In the genomic region with DNA sequence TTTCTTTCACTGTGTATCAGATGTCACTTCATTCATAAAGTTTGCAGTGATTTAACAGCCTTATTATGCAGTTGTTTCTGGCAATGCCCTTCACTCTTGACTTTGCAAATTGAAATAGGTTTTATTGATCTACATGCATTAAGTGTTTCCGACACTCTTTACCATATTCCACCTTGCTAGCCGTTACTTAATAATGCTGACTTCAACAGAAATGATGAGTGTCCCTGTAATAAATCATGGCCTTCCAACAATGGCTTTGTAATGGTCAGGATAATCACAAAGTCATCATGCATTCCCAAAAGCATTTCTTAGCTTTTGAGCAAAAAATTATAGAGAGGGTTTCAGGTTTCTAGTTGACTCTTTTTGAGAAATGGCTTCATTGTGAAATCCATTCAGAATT, we compare ENCODE assay signal across 16 cellular contexts.
DNase-seq lines count a peak whose midpoint lies in the region; TF ChIP-seq lines count a peak whose summit lies in the region.
"Had no signal": no experiment of that assay in that cellular context is flagged by ENCODE, and none has a peak within 500 bp of the region (broad histone marks: within the 10 kb centered on the region; RNA-seq: fewer than 3 reads in every experiment).

No MANE protein-coding gene starts in this region.

- peaks cover 13% of the 10 kb centered on the region for H3K9me3 Mint-ChIP-seq in MCF 10A (ENCODE audit: unreplicated experiment)

- H3K27me3 ChIP-seq in mammary epithelial cell (ENCODE audit: insufficient read depth, low read length) (no peaks in the 10 kb centered on the region), neutrophil (no peaks in the 10 kb centered on the region)
- H3K27me3 ChIP-seq: BLaER1 treated with 17β-estradiol and CSF1 and Interleukin-3, amounts not matched to agents 10 nM and 100 nM had no signal

- POLR2A ChIA-PET in MCF 10A (lab: Yijun Ruan, JAX), result interaction anchor here (1.5 kb wide), 1 partner anchor 10 kb away, joined by 3 read pairs; no protein-coding TSS in a partner anchor
- POLR2A ChIA-PET in HEK293T (lab: Yijun Ruan, JAX), result no interaction called here

- intact Hi-C loops in MCF 10A (cut with micrococcal nuclease) (no loop called here), mammary epithelial cell (cut with micrococcal nuclease) (loop anchor here (5.0 kb wide), 1 partner anchor 38 kb away; no protein-coding TSS in a partner anchor)

- dilution Hi-C loops in mammary epithelial cell (cut with HindIII; ENCODE audit: low sequenced_read_pairs), result no loop called here

- WGBS in mammary epithelial cell (ENCODE audit: low coverage, missing lambda C conversion rate), result 68% methylated on average over 2 of the region's 2 CpGs

- H3K4me1 ChIP-seq in mammary epithelial cell (ENCODE audit: insufficient read depth, low read length) (no peaks in the 10 kb centered on the region), neutrophil (ENCODE audit: control insufficient read depth in 1 of 2, insufficient read depth in 1 of 2, low read depth in 1 of 2, low read length in 1 of 2) (peaks cover 19 to 25% of the 10 kb centered on the region in 2 experiments)

- H3K79me2 ChIP-seq in mammary epithelial cell (ENCODE audit: insufficient read depth, low read length), result no peaks in the 10 kb centered on the region

- no peak for TF ChIP-seq CTCF in MCF 10A (IDR thresholded peaks at IDR 0.05; ENCODE audit: unreplicated experiment)
- TF ChIP-seq CTCF in mammary epithelial cell (conservative IDR thresholded peaks at IDR 0.05 in 1 of 2, IDR thresholded peaks at IDR 0.05 in 1 of 2; ENCODE audit: extremely low read depth in 1 of 2, insufficient read depth in 1 of 2, low read depth in 1 of 2, low read length in 2 of 2), result no peak
- TF ChIP-seq CTCF in neutrophil (IDR thresholded peaks at IDR 0.05), result no peak

- no peaks in the 10 kb centered on the region for H3K36me3 Mint-ChIP-seq in MCF 10A (ENCODE audit: insufficient read depth, unreplicated experiment)
- H3K36me3 Mint-ChIP-seq: CD4-positive, CD25-positive, alpha-beta regulatory T cell had no signal

- DNase-seq in MCF 10A (ENCODE audit: unreplicated experiment), result peak; percentile 36
- DNase-seq in mammary epithelial cell, result no peak
- no peak for DNase-seq in HEK293T (ENCODE audit: extremely low spot score)
- peak; percentile 31 for DNase-seq in NCI-H2227 treated with DMSO at 0.1 percent for 48 hours (lab: John Stamatoyannopoulos, UW)
- DNase-seq in H4 (ENCODE audit: low spot score), result no peak
- no peak for DNase-seq in HK-2 (ENCODE audit: unreplicated experiment)
- no peak for DNase-seq in GDM1 (lab: John Stamatoyannopoulos, UW)
- DNase-seq: CD4-positive, CD25-positive, alpha-beta regulatory T cell; DMS 273 treated with DMSO at 0.1 percent for 48 hours; GOT3; HCEC 1CT; KBM-7 had no signal

- H4K20me1 ChIP-seq in mammary epithelial cell (ENCODE audit: insufficient read depth, low read length), result no peaks in the 10 kb centered on the region
- H4K20me1 ChIP-seq: BLaER1 treated with 17β-estradiol and CSF1 and Interleukin-3, amounts not matched to agents 10 nM and 100 nM had no signal

- H3K27ac ChIP-seq in mammary epithelial cell (ENCODE audit: insufficient read depth, low read depth, low read length), result no peak overlapping the region
- peak overlapping the region; percentile 35 for H3K27ac ChIP-seq in neutrophil
- H3K27ac ChIP-seq: BLaER1 treated with 17β-estradiol and CSF1 and Interleukin-3, amounts not matched to agents 10 nM and 100 nM; HL-60 had no signal

- no peak overlapping the region for H3K4me3 Mint-ChIP-seq in MCF 10A (ENCODE audit: unreplicated experiment)
- H3K4me3 Mint-ChIP-seq: CD4-positive, CD25-positive, alpha-beta regulatory T cell had no signal

- no peak overlapping the region for H3K4me2 ChIP-seq in mammary epithelial cell (ENCODE audit: insufficient read depth, low read depth, low read length)
- H3K4me2 ChIP-seq: BLaER1 treated with 17β-estradiol and CSF1 and Interleukin-3, amounts not matched to agents 10 nM and 100 nM had no signal

- in situ Hi-C loops in mammary epithelial cell (cut with MboI; ENCODE audit: low sequenced_read_pairs in 2 of 2), result no loop called here

- H3K27ac Mint-ChIP-seq in MCF 10A (ENCODE audit: low read depth, unreplicated experiment), result no peak overlapping the region
- H3K27ac Mint-ChIP-seq: CD4-positive, CD25-positive, alpha-beta regulatory T cell had no signal

- no TSS peak for BruUV-seq in MCF 10A (replicated peaks; lab: Mats Ljungman, UMichigan)
- no TSS peak for BruUV-seq in mammary epithelial cell (replicated peaks; lab: Mats Ljungman, UMichigan)

- no peaks in the 10 kb centered on the region for H3K27me3 Mint-ChIP-seq in MCF 10A (ENCODE audit: insufficient read depth, unreplicated experiment)
- H3K27me3 Mint-ChIP-seq: CD4-positive, CD25-positive, alpha-beta regulatory T cell had no signal

- peaks cover 8% of the 10 kb centered on the region for H3K4me1 Mint-ChIP-seq in MCF 10A (ENCODE audit: insufficient read depth, unreplicated experiment)
- H3K4me1 Mint-ChIP-seq: CD4-positive, CD25-positive, alpha-beta regulatory T cell had no signal

- H3K4me3 ChIP-seq in mammary epithelial cell (replicated peaks in 1 of 3; ENCODE audit: insufficient read depth in 1 of 3, low read depth in 2 of 3, low read length in 3 of 3) (no peak overlapping the region), neutrophil (ENCODE audit: low read depth in 1 of 2, low read length in 1 of 2) (no peak overlapping the region)
- H3K4me3 ChIP-seq: BLaER1 treated with 17β-estradiol and CSF1 and Interleukin-3, amounts not matched to agents 10 nM and 100 nM; GM12878 had no signal

- H3K36me3 ChIP-seq in mammary epithelial cell (ENCODE audit: insufficient read depth, low read length) (no peaks in the 10 kb centered on the region), neutrophil (no peaks in the 10 kb centered on the region)
- H3K36me3 ChIP-seq: BLaER1 treated with 17β-estradiol and CSF1 and Interleukin-3, amounts not matched to agents 10 nM and 100 nM had no signal

- no peak overlapping the region for H3K9ac ChIP-seq in mammary epithelial cell (ENCODE audit: insufficient read depth, low read length)
- H3K9ac ChIP-seq: BLaER1 treated with 17β-estradiol and CSF1 and Interleukin-3, amounts not matched to agents 10 nM and 100 nM had no signal

- H3K9me3 ChIP-seq in mammary epithelial cell (replicated peaks; ENCODE audit: insufficient read depth, low read length) (no peaks in the 10 kb centered on the region), neutrophil (no peaks in the 10 kb centered on the region)

- CTCF ChIA-PET in MCF 10A (lab: Yijun Ruan, JAX) (interaction anchor here (1.0 to 1.3 kb wide), 2 partner anchors 18 to 39 kb away, joined by 3 read pairs; no protein-coding TSS in a partner anchor), mammary epithelial cell (lab: Charles Lee; ENCODE audit: low non-redundant PET) (no interaction called here), HEK293T (lab: Yijun Ruan, JAX) (no interaction called here)

- H2AFZ ChIP-seq in mammary epithelial cell (ENCODE audit: low read depth, low read length), result no peak overlapping the region

TF ChIP-seq in HEK293T, 16 proteins besides CTCF, POLR2A, EP300 and RAD21:
- TF ChIP-seq FOXK2 (IDR thresholded peaks at IDR 0.05), result no peak
- 0 out of 2 replicates have a peak, but pooled peaks have one; percentile 7 for TF ChIP-seq PKNOX1 (IDR thresholded peaks at IDR 0.05)
- no peak for TF ChIP-seq ARNT (IDR thresholded peaks at IDR 0.05)
- TF ChIP-seq TARDBP (IDR thresholded peaks at IDR 0.05), result no peak
- TF ChIP-seq ELF4 (IDR thresholded peaks at IDR 0.05), result no peak
- TF ChIP-seq SUZ12 (IDR thresholded peaks at IDR 0.05), result no peak
- no peak for TF ChIP-seq LEF1 (IDR thresholded peaks at IDR 0.05; ENCODE audit: borderline replicate concordance)

Comparison
In these comparisons a context has a peak if more than half of its experiments do, and no peak if none do; other contexts are left out.
1. DNase-seq: peak in MCF 10A (single experiment) and NCI-H2227 treated with DMSO at 0.1 percent for 48 hours (single experiment); none in mammary epithelial cell (single experiment), HEK293T (single experiment), H4 (single experiment), HK-2 (single experiment) and GDM1 (single experiment).